8 cellular contexts compared by ENCODE assay signal in genomic region chrX:119852410-119853353, GRCh38. TPM values are rescaled to one million over a fixed set of nuclear protein-coding genes. Genes with fewer than 3 reads are reported as not detected.
DNase-seq lines count a peak whose midpoint lies in the region; FAIRE-seq and TF ChIP-seq lines count a peak whose summit lies in the region.

TSS of gene UPF3B (minus strand) at chrX:119852963. CDS start at chrX:119852928, 35 bp downstream.

- no peak within 1 kb of the TSS for H4K91ac ChIP-seq in neuronal stem cell (ENCODE audit: low read depth, low read length, poor library complexity)

- peak within 1 kb of the TSS; percentile 72 to 97 for H3K4me3 ChIP-seq in neuronal stem cell (ENCODE audit: low read length in 2 of 2)

- H3K4ac ChIP-seq in neuronal stem cell (ENCODE audit: low read length) = no peak within 1 kb of the TSS

- peak within 1 kb of the TSS; percentile 92 for H2AFZ ChIP-seq in neuronal stem cell (ENCODE audit: low read length)

- intact Hi-C loops in activated naive CD4-positive, alpha-beta T cell treated with anti-CD3 and anti-CD28 coated beads for 36 hours (cut with micrococcal nuclease) = loop anchor here (1.0 to 5.0 kb wide), 10 partner anchors 19 to 383 kb away; partner anchors contain the start of genes NDUFA1, NKAP, NKRF and RNF113A

- peak within 1 kb of the TSS; percentile 50 for H3K9ac ChIP-seq in neuronal stem cell (ENCODE audit: low read depth, low read length, poor library complexity)

- POLR2A ChIA-PET in HEK293T (lab: Yijun Ruan, JAX) = interaction anchor here (0.6 to 4.7 kb wide), 18 partner anchors 8 to 375 kb away, joined by 3 to 52 read pairs (median 5); partner anchors contain the start of genes NDUFA1, RNF113A, RPL39 and SOWAHD

- H3K9me3 Mint-ChIP-seq in activated naive CD4-positive, alpha-beta T cell treated with anti-CD3 and anti-CD28 coated beads for 36 hours = no peaks in the 10 kb centered on the region

- H3K23ac ChIP-seq in neuronal stem cell (ENCODE audit: low read depth, low read length, poor library complexity) = no peak within 1 kb of the TSS

- H3K27me3 Mint-ChIP-seq in activated naive CD4-positive, alpha-beta T cell treated with anti-CD3 and anti-CD28 coated beads for 36 hours (ENCODE audit: low read depth) = no peaks in the 10 kb centered on the region

- no peak within 1 kb of the TSS for H4K8ac ChIP-seq in neuronal stem cell (ENCODE audit: low read depth, low read length)

- CTCF ChIA-PET in HEK293T (lab: Yijun Ruan, JAX) = interaction anchor here (0.6 to 0.7 kb wide), 3 partner anchors 18 to 81 kb away, joined by 3 read pairs; no protein-coding TSS in a partner anchor
- CTCF ChIA-PET in activated naive CD4-positive, alpha-beta T cell treated with anti-CD3 and anti-CD28 coated beads for 36 hours (lab: Charles Lee) = interaction anchor here (0.6 to 1.6 kb wide), 4 partner anchors 17 to 64 kb away, joined by 3 to 4 read pairs (median 4); partner anchors contain the start of gene RPL39

- no peaks in the 10 kb centered on the region for H3K27me3 ChIP-seq in neuronal stem cell (ENCODE audit: control insufficient read depth in 3 of 3, insufficient read depth in 3 of 3, low read depth in 1 of 3, low read length in 3 of 3)

- H3K4me1 Mint-ChIP-seq in activated naive CD4-positive, alpha-beta T cell treated with anti-CD3 and anti-CD28 coated beads for 36 hours (ENCODE audit: low read depth) = peaks cover 8% of the 10 kb centered on the region

- H3K36me3 ChIP-seq in neuronal stem cell (replicated peaks in 1 of 2; ENCODE audit: control insufficient read depth in 2 of 2, insufficient read depth in 2 of 2, low read length in 2 of 2) = peaks cover 0 to 36% of the 10 kb centered on the region in 2 donors

- no peak within 1 kb of the TSS for H2BK120ac ChIP-seq in neuronal stem cell (ENCODE audit: low read depth, low read length)

- no peak within 1 kb of the TSS for H2BK15ac ChIP-seq in neuronal stem cell (ENCODE audit: low read length)

- peaks cover 11% of the 10 kb centered on the region for H3K36me3 Mint-ChIP-seq in activated naive CD4-positive, alpha-beta T cell treated with anti-CD3 and anti-CD28 coated beads for 36 hours (ENCODE audit: low read depth)

- H3K79me1 ChIP-seq in neuronal stem cell (ENCODE audit: low read depth, low read length) = no peaks in the 10 kb centered on the region

- no peaks in the 10 kb centered on the region for H3K4me1 ChIP-seq in neuronal stem cell (ENCODE audit: control insufficient read depth in 2 of 2, insufficient read depth in 1 of 2, low read depth in 1 of 2, low read length in 2 of 2)

- H2BK5ac ChIP-seq in neuronal stem cell (ENCODE audit: low read length) = no peak within 1 kb of the TSS

- peak within 1 kb of the TSS; percentile 72 for H3K27ac ChIP-seq in neuronal stem cell (replicated peaks; ENCODE audit: low read length)
- peak within 1 kb of the TSS; percentile 80 for H3K27ac ChIP-seq in substantia nigra (ENCODE audit: low read depth, low read length, poor library complexity, severe bottlenecking)

- peak within 1 kb of the TSS; percentile 61 for H3K18ac ChIP-seq in neuronal stem cell (ENCODE audit: low read length)

- DNase-seq in GF-D8 (lab: John Stamatoyannopoulos, UW) (peak; percentile 92), HEK293T (ENCODE audit: extremely low spot score) (peak; percentile 99), MV-4-11 (lab: John Stamatoyannopoulos, UW) (peak; percentile 97), SK-N-DZ (ENCODE audit: low spot score) (peak; percentile 99), frontal cortex (ENCODE audit: low spot score in 2 of 2) (peak; percentile 77 to 89), neuronal stem cell (ENCODE audit: low spot score) (peak; percentile 93), substantia nigra (lab: John Stamatoyannopoulos, UW) (peak; percentile 32 to 95 (median 86))
- peak; percentile 97 for DNase-seq in activated naive CD4-positive, alpha-beta T cell treated with anti-CD3 and anti-CD28 coated beads for 36 hours

- H2BK12ac ChIP-seq in neuronal stem cell (ENCODE audit: low read length) = no peak within 1 kb of the TSS

- WGBS in neuronal stem cell (ENCODE audit: extremely low coverage in 2 of 2, insufficient read length in 2 of 2, insufficient replicate concordance in 1 of 2), 2 donors = 100% methylated on average over 2 of the region's 53 CpGs

- H3K9me3 ChIP-seq in neuronal stem cell (replicated peaks in 1 of 2; ENCODE audit: control insufficient read depth in 2 of 2, insufficient read depth in 1 of 2, low read depth in 1 of 2, low read length in 2 of 2) = no peaks in the 10 kb centered on the region

- no peak within 1 kb of the TSS for H3K14ac ChIP-seq in neuronal stem cell (ENCODE audit: low read length)

- FAIRE-seq in frontal cortex (lab: Jason Lieb, UNC) = peak; percentile 48

- H3K4me3 Mint-ChIP-seq in activated naive CD4-positive, alpha-beta T cell treated with anti-CD3 and anti-CD28 coated beads for 36 hours = peak within 1 kb of the TSS; percentile 98

- H2AK5ac ChIP-seq in neuronal stem cell (ENCODE audit: low read depth, low read length) = no peak within 1 kb of the TSS

- H3K4me2 ChIP-seq in neuronal stem cell (ENCODE audit: insufficient read depth, low read length, poor library complexity, severe bottlenecking) = peak within 1 kb of the TSS; percentile 54

- H3K27ac Mint-ChIP-seq in activated naive CD4-positive, alpha-beta T cell treated with anti-CD3 and anti-CD28 coated beads for 36 hours = peak within 1 kb of the TSS; percentile 97

TF ChIP-seq in HEK293T, 16 proteins besides CTCF, POLR2A, EP300 and RAD21:
- 0 out of 2 replicates have a peak, but pooled peaks have one; percentile 26 for TF ChIP-seq ELF4 (IDR thresholded peaks at IDR 0.05)
- peak; percentile 76 for TF ChIP-seq L3MBTL2 (conservative IDR thresholded peaks at IDR 0.05)
- peak; percentile 71; the same call in 1 of the 2 replicates for TF ChIP-seq SP1 (IDR thresholded peaks at IDR 0.05)
- TF ChIP-seq FOXM1 (IDR thresholded peaks at IDR 0.05; ENCODE audit: borderline replicate concordance) = no peak

RNA-seq across cellular contexts. Expression of gene UPF3B, which starts in this region (rescaled TPM):
- polyA plus RNA-seq in SK-N-DZ (2014; cell fraction: cytosol; rRNA removed) = 8.0 and 10.0 TPM in 2 replicates
- polyA plus RNA-seq in SK-N-DZ (2014; cell fraction: nucleus; rRNA removed) = 9.3 and 15.2 TPM in 2 replicates
- total RNA-seq in activated naive CD4-positive, alpha-beta T cell treated with anti-CD3 and anti-CD28 coated beads for 36 hours = 10 to 100 TPM; 21.5 to 22.2 TPM
- 3.7 TPM for total RNA-seq in frontal cortex
- polyA plus RNA-seq in neuronal stem cell (2013, experiment 1 of 2) = 47.9 TPM
- polyA plus RNA-seq in neuronal stem cell (2013, experiment 2 of 2) = 47.7 TPM

Comparison
In these comparisons a context has a peak if more than half of its experiments do, and no peak if none do; other contexts are left out.
1. Peak in every context shown above with its lines: DNase-seq, H3K4me3 ChIP-seq and H3K27ac ChIP-seq.